17 cellular contexts compared by ENCODE assay signal in genomic region chr7:100662377-100662776, GRCh38. TPM values are rescaled to one million over a fixed set of nuclear protein-coding genes. Genes with fewer than 3 reads are reported as not detected.
"Had no signal": no experiment of that assay in that cellular context is flagged by ENCODE, and none has a peak within 500 bp of the region (broad histone marks: within the 10 kb centered on the region; RNA-seq: fewer than 3 reads in every experiment).

No MANE protein-coding gene starts in this region.

- H3K36me3 ChIP-seq: ascending aorta, colonic mucosa, sigmoid colon, spleen, tibial artery had no signal

- H3K9me3 ChIP-seq: ascending aorta, colonic mucosa, sigmoid colon, spleen, tibial artery had no signal

- DNase-seq: activated CD4-positive, alpha-beta T cell treated with anti-CD3 and anti-CD28 coated beads, Interleukin-2, amount 50 U/mL, for 4 hours; activated effector memory CD4-positive, alpha-beta T cell treated with anti-CD3 and anti-CD28 coated beads, Interleukin-2, amount 50 U/mL, for 16 hours; activated naive CD4-positive, alpha-beta T cell treated with anti-CD3 and anti-CD28 coated beads, Interleukin-2, amount 50 U/mL, for 16 hours; activated T-cell treated with anti-CD3 and anti-CD28 coated beads, Interleukin-2, amount 50 U/mL, for 72 hours; colonic mucosa; head of caudate nucleus; mesenchymal stem cell; naive thymus-derived CD8-positive, alpha-beta T cell; sigmoid colon; stimulated activated naive B cell treated with anti-CD40 and anti-IgM and Interleukin-4, amounts not matched to agents 10 μg/mL and 1 μg/mL and 100 μg/mL, for 72 hours; tibial artery had no signal

- H3K9ac ChIP-seq: parathyroid adenoma had no signal

- H2AFZ ChIP-seq: parathyroid adenoma had no signal

- H3K4me3 ChIP-seq: ascending aorta, colonic mucosa, sigmoid colon, spleen, tibial artery had no signal

- H3K4me1 ChIP-seq: ascending aorta, colonic mucosa, parathyroid adenoma, sigmoid colon, spleen had no signal

- H3K27ac ChIP-seq: ascending aorta, colonic mucosa, parathyroid adenoma, sigmoid colon, spleen, tibial artery had no signal

- H3K27me3 ChIP-seq: ascending aorta, colonic mucosa had no signal

- ATAC-seq: activated T-cell treated with anti-CD3 and anti-CD28 coated beads, Interleukin-2, amount 50 U/mL, for 72 hours; naive thymus-derived CD8-positive, alpha-beta T cell; stimulated activated naive B cell treated with anti-CD40 and anti-IgM and Interleukin-4, amounts not matched to agents 10 μg/mL and 1 μg/mL and 100 μg/mL, for 72 hours had no signal

- H3K79me2 ChIP-seq: parathyroid adenoma had no signal

RNA-seq across cellular contexts. Expression of gene ACTL6B, which starts 6.1 kb away (rescaled TPM):
- total RNA-seq: activated CD8-positive, alpha-beta memory T cell treated with anti-CD3 and anti-CD28 coated beads for 36 hours; activated T-cell treated with anti-CD3 and anti-CD28 coated beads, Interleukin-2, amount 50 U/mL, for 72 hours; ascending aorta; kidney epithelial cell; lower leg skin; naive thymus-derived CD8-positive, alpha-beta T cell; spleen had no signal
- polyA plus RNA-seq: naive thymus-derived CD8-positive, alpha-beta T cell; spleen had no signal

RNA-seq across cellular contexts. Expression of gene TFR2, which starts 21.0 kb away (rescaled TPM):
- total RNA-seq: ascending aorta had no signal
